In genomic region chr6:43771858-43772570, GRCh38 we compare ENCODE assay signal across 8 cellular contexts. TPM values are rescaled to one million over a fixed set of nuclear protein-coding genes. Genes with fewer than 3 reads are reported as not detected.
DNase-seq lines count a peak whose midpoint lies in the region; ATAC-seq and TF ChIP-seq lines count a peak whose summit lies in the region.

No MANE protein-coding gene starts in this region.

- no peaks in the 10 kb centered on the region for H3F3A ChIP-seq in neural cell (ENCODE audit: insufficient read depth, low read length, poor library complexity, severe bottlenecking)

- 22% methylated on average over 48 of the region's 48 CpGs for WGBS in thymus

- no peak overlapping the region for H2AFZ ChIP-seq in neural cell (ENCODE audit: low read depth, low read length)

- H3K36me3 ChIP-seq in NT2/D1 (ENCODE audit: insufficient read depth, insufficient read length, low read length) (peaks cover 22% of the 10 kb centered on the region), neural cell (ENCODE audit: insufficient read depth, low read length) (no peaks in the 10 kb centered on the region), thymus (ENCODE audit: control insufficient read depth, insufficient read depth) (no peaks in the 10 kb centered on the region)

- no peaks in the 10 kb centered on the region for H3K9me3 Mint-ChIP-seq in activated T-helper 2 cell treated with anti-CD3 and anti-CD28 coated beads, Interferon-gamma antibody, Interleukin-2, Interleukin-4, amounts not matched to agents 10 μg/mL and 5 μg/mL and 100 μg/mL, durations not matched to agents 14 hours and 24 hours and 36 hours

- TF ChIP-seq CTCF in foreskin fibroblast (IDR thresholded peaks at IDR 0.05; ENCODE audit: low read depth, low read length): no peak
- TF ChIP-seq CTCF in neural cell (IDR thresholded peaks at IDR 0.05; ENCODE audit: poor library complexity, severe bottlenecking): no peak

- H3K9me3 ChIP-seq in NT2/D1 (ENCODE audit: insufficient read depth, low read length): no peaks in the 10 kb centered on the region
- H3K9me3 ChIP-seq in neural cell (ENCODE audit: low read length): no peaks in the 10 kb centered on the region
- no peaks in the 10 kb centered on the region for H3K9me3 ChIP-seq in thymus (ENCODE audit: control insufficient read depth)

- H3K4me1 ChIP-seq in NT2/D1 (ENCODE audit: insufficient read depth, insufficient read length) (peaks cover 20% of the 10 kb centered on the region), thymus (ENCODE audit: control insufficient read depth, insufficient read depth, low read length) (peaks cover 11% of the 10 kb centered on the region)

- H3K9me2 ChIP-seq in neural cell (ENCODE audit: insufficient read depth, low read length): no peaks in the 10 kb centered on the region

- no peaks in the 10 kb centered on the region for H3K27me3 Mint-ChIP-seq in activated T-helper 2 cell treated with anti-CD3 and anti-CD28 coated beads, Interferon-gamma antibody, Interleukin-2, Interleukin-4, amounts not matched to agents 10 μg/mL and 5 μg/mL and 100 μg/mL, durations not matched to agents 14 hours and 24 hours and 36 hours (ENCODE audit: low read depth)

- no peak overlapping the region for H3K4me2 ChIP-seq in neural cell (ENCODE audit: low read length)

- peaks cover 13% of the 10 kb centered on the region for H3K79me2 ChIP-seq in neural cell (replicated peaks; ENCODE audit: insufficient read depth, low read length)

- H3K27ac ChIP-seq in neural cell (ENCODE audit: low read length) (no peak overlapping the region), thymus (ENCODE audit: low read depth) (no peak overlapping the region)

- peak overlapping the region; percentile 83 for H3K4me3 ChIP-seq in NT2/D1 (ENCODE audit: insufficient read length, low read depth)
- H3K4me3 ChIP-seq in foreskin fibroblast (ENCODE audit: low read depth in 1 of 2, low read length in 2 of 2): peak overlapping the region; percentile 66 to 96
- H3K4me3 ChIP-seq in neural cell (ENCODE audit: low read length): peak overlapping the region; percentile 67
- peak overlapping the region; percentile 60 for H3K4me3 ChIP-seq in thymus (ENCODE audit: low read length)

- peak overlapping the region; percentile 93 for H3K4me3 Mint-ChIP-seq in activated T-helper 2 cell treated with anti-CD3 and anti-CD28 coated beads, Interferon-gamma antibody, Interleukin-2, Interleukin-4, amounts not matched to agents 10 μg/mL and 5 μg/mL and 100 μg/mL, durations not matched to agents 14 hours and 24 hours and 36 hours (ENCODE audit: low read depth)

- in situ Hi-C loops in ACHN (cut with HindIII; ENCODE audit: low pct_ligation_motif_present, low pct_unique_long_range_greater_than_20kb, low sequenced_read_pairs): no loop called here

- H3K9ac ChIP-seq in NT2/D1 (ENCODE audit: insufficient read length, low read depth) (peak overlapping the region; percentile 89), neural cell (ENCODE audit: low read length) (peak overlapping the region; percentile 41)

- H3K27ac Mint-ChIP-seq in activated T-helper 2 cell treated with anti-CD3 and anti-CD28 coated beads, Interferon-gamma antibody, Interleukin-2, Interleukin-4, amounts not matched to agents 10 μg/mL and 5 μg/mL and 100 μg/mL, durations not matched to agents 14 hours and 24 hours and 36 hours: peak overlapping the region; percentile 91

- intact Hi-C loops in activated T-helper 2 cell treated with anti-CD3 and anti-CD28 coated beads, Interferon-gamma antibody, Interleukin-2, Interleukin-4, amounts not matched to agents 10 μg/mL and 5 μg/mL and 100 μg/mL, durations not matched to agents 14 hours and 24 hours and 36 hours (cut with micrococcal nuclease): loop anchor here (2.0 to 5.0 kb wide), 4 partner anchors 47 to 485 kb away; partner anchors contain the start of genes GTPBP2 and SLC35B2

- no peaks in the 10 kb centered on the region for H4K20me1 ChIP-seq in neural cell (ENCODE audit: insufficient read depth)

- H3K27me3 ChIP-seq in NT2/D1 (ENCODE audit: insufficient read depth, insufficient read length) (no peaks in the 10 kb centered on the region), neural cell (ENCODE audit: insufficient read depth, low read depth, low read length) (peaks cover 27% of the 10 kb centered on the region), thymus (ENCODE audit: control insufficient read depth, insufficient read depth) (peaks cover 34% of the 10 kb centered on the region)

- TF ChIP-seq EP300 in neural cell (conservative IDR thresholded peaks at IDR 0.05; ENCODE audit: poor library complexity, severe bottlenecking): no peak

- H3K4me1 Mint-ChIP-seq in activated T-helper 2 cell treated with anti-CD3 and anti-CD28 coated beads, Interferon-gamma antibody, Interleukin-2, Interleukin-4, amounts not matched to agents 10 μg/mL and 5 μg/mL and 100 μg/mL, durations not matched to agents 14 hours and 24 hours and 36 hours (ENCODE audit: low read depth): peaks cover 48% of the 10 kb centered on the region

- DNase-seq in ACHN: peak; percentile 65
- no peak for DNase-seq in NT2/D1 (ENCODE audit: low read depth, low spot score)
- DNase-seq in activated T-helper 2 cell treated with anti-CD3 and anti-CD28 coated beads, Interferon-gamma antibody, Interleukin-2, Interleukin-4, amounts not matched to agents 10 μg/mL and 5 μg/mL and 100 μg/mL, durations not matched to agents 14 hours and 24 hours and 36 hours (ENCODE audit: low spot score): peak; percentile 63
- peak in 1 of 2 donors; percentile 89 for DNase-seq in foreskin fibroblast
- DNase-seq in COR-L47 (lab: John Stamatoyannopoulos, UW): no peak

- no peak for TF ChIP-seq RAD21 in neural cell (conservative IDR thresholded peaks at IDR 0.05)

- ATAC-seq in GM18867 (IDR thresholded peaks at IDR 0.05; ENCODE audit: unreplicated experiment): peak; percentile 20

- H3K36me3 Mint-ChIP-seq in activated T-helper 2 cell treated with anti-CD3 and anti-CD28 coated beads, Interferon-gamma antibody, Interleukin-2, Interleukin-4, amounts not matched to agents 10 μg/mL and 5 μg/mL and 100 μg/mL, durations not matched to agents 14 hours and 24 hours and 36 hours (ENCODE audit: low read depth): peaks cover 28% of the 10 kb centered on the region

TF ChIP-seq in neural cell, 6 proteins besides CTCF, POLR2A, EP300 and RAD21:
- TF ChIP-seq TAF1 (IDR thresholded peaks at IDR 0.05; ENCODE audit: low read depth): no peak
- TF ChIP-seq REST (IDR thresholded peaks at IDR 0.05; ENCODE audit: borderline replicate concordance): no peak
- no peak for TF ChIP-seq SMC3 (conservative IDR thresholded peaks at IDR 0.05; ENCODE audit: poor library complexity)
- no peak for TF ChIP-seq EZH2 (IDR thresholded peaks at IDR 0.05; ENCODE audit: borderline replicate concordance, insufficient read depth, low read length, poor library complexity, severe bottlenecking)
- TF ChIP-seq MXI1 (conservative IDR thresholded peaks at IDR 0.05; ENCODE audit: poor library complexity, severe bottlenecking): no peak
- no peak for TF ChIP-seq POLR2AphosphoS5 (IDR thresholded peaks at IDR 0.05)

RNA-seq across cellular contexts. Expression of gene VEGFA, which starts 2.0 kb away (rescaled TPM):
- total RNA-seq in activated T-helper 2 cell treated with anti-CD3 and anti-CD28 coated beads, Interferon-gamma antibody, Interleukin-2, Interleukin-4, amounts not matched to agents 10 μg/mL and 5 μg/mL and 100 μg/mL, durations not matched to agents 14 hours and 24 hours and 36 hours: 50.7 and 55.2 TPM in 2 replicates
- polyA plus RNA-seq in neural cell (7.3 and 7.4 TPM in 2 replicates), thymus (24.1 TPM)
- 4.1 and 4.9 TPM in 2 replicates for polyA minus RNA-seq in neural cell

Comparison
In these comparisons a context has a peak if more than half of its experiments do, and no peak if none do; other contexts are left out.
1. DNase-seq: peak in ACHN (single experiment) and activated T-helper 2 cell treated with anti-CD3 and anti-CD28 coated beads, Interferon-gamma antibody, Interleukin-2, Interleukin-4, amounts not matched to agents 10 μg/mL and 5 μg/mL and 100 μg/mL, durations not matched to agents 14 hours and 24 hours and 36 hours (single experiment); none in NT2/D1 (single experiment) and COR-L47 (single experiment).
2. Peak in every context shown above with its lines, with median percentiles within 50 percentile points of each other: H3K4me3 ChIP-seq.